In genomic region chr1:187848321-187848720, GRCh38 we compare ENCODE assay signal across 16 cellular contexts.
DNase-seq lines count a peak whose midpoint lies in the region; ATAC-seq and TF ChIP-seq lines count a peak whose summit lies in the region.
"Had no signal": no experiment of that assay in that cellular context is flagged by ENCODE, and none has a peak within 500 bp of the region (broad histone marks: within the 10 kb centered on the region; RNA-seq: fewer than 3 reads in every experiment).

No MANE protein-coding gene starts in this region.

- CTCF ChIA-PET in activated CD8-positive, alpha-beta memory T cell treated with anti-CD3 and anti-CD28 coated beads, Interleukin-2, amount 10 ng/mL, durations not matched to agents 7 days and 5 days (lab: Charles Lee) = no interaction called here

- H3K27ac Mint-ChIP-seq in activated CD8-positive, alpha-beta memory T cell treated with anti-CD3 and anti-CD28 coated beads, Interleukin-2, amount 10 ng/mL, durations not matched to agents 7 days and 5 days = no peak overlapping the region
- no peak overlapping the region for H3K27ac Mint-ChIP-seq in osteocyte (ENCODE audit: unreplicated experiment)
- H3K27ac Mint-ChIP-seq: CD4-positive, alpha-beta memory T cell; HFFc6 had no signal

- H3K4me3 Mint-ChIP-seq in activated CD8-positive, alpha-beta memory T cell treated with anti-CD3 and anti-CD28 coated beads, Interleukin-2, amount 10 ng/mL, durations not matched to agents 7 days and 5 days = no peak overlapping the region
- H3K4me3 Mint-ChIP-seq in osteocyte (ENCODE audit: unreplicated experiment) = no peak overlapping the region
- H3K4me3 Mint-ChIP-seq: CD4-positive, alpha-beta memory T cell; HFFc6 had no signal

- peaks cover 18% of the 10 kb centered on the region for H3K9me3 Mint-ChIP-seq in activated CD8-positive, alpha-beta memory T cell treated with anti-CD3 and anti-CD28 coated beads, Interleukin-2, amount 10 ng/mL, durations not matched to agents 7 days and 5 days (ENCODE audit: low read depth)
- no peaks in the 10 kb centered on the region for H3K9me3 Mint-ChIP-seq in osteocyte (ENCODE audit: unreplicated experiment)

- no peak overlapping the region for H3K4me3 ChIP-seq in fibroblast of pulmonary artery (replicated peaks; ENCODE audit: low read depth, low read length)

- H3K27me3 Mint-ChIP-seq in activated CD8-positive, alpha-beta memory T cell treated with anti-CD3 and anti-CD28 coated beads, Interleukin-2, amount 10 ng/mL, durations not matched to agents 7 days and 5 days = no peaks in the 10 kb centered on the region
- H3K27me3 Mint-ChIP-seq in osteocyte (ENCODE audit: unreplicated experiment) = no peaks in the 10 kb centered on the region
- H3K27me3 Mint-ChIP-seq: CD4-positive, alpha-beta memory T cell had no signal

- TF ChIP-seq CTCF in fibroblast of pulmonary artery (IDR thresholded peaks at IDR 0.05; ENCODE audit: low read length, missing control alignments) = no peak
- TF ChIP-seq CTCF in osteocyte (IDR thresholded peaks at IDR 0.05) = no peak

- H3K4me1 Mint-ChIP-seq in activated CD8-positive, alpha-beta memory T cell treated with anti-CD3 and anti-CD28 coated beads, Interleukin-2, amount 10 ng/mL, durations not matched to agents 7 days and 5 days = no peaks in the 10 kb centered on the region
- peaks cover 4% of the 10 kb centered on the region for H3K4me1 Mint-ChIP-seq in osteocyte (ENCODE audit: unreplicated experiment)
- H3K4me1 Mint-ChIP-seq: CD4-positive, alpha-beta memory T cell had no signal

- no peaks in the 10 kb centered on the region for H3K36me3 Mint-ChIP-seq in activated CD8-positive, alpha-beta memory T cell treated with anti-CD3 and anti-CD28 coated beads, Interleukin-2, amount 10 ng/mL, durations not matched to agents 7 days and 5 days
- no peaks in the 10 kb centered on the region for H3K36me3 Mint-ChIP-seq in osteocyte (ENCODE audit: unreplicated experiment)
- H3K36me3 Mint-ChIP-seq: CD4-positive, alpha-beta memory T cell had no signal

- DNase-seq in OCI-M1 (lab: John Stamatoyannopoulos, UW) (peak; percentile 70), amniotic epithelial cell (ENCODE audit: low read depth) (peak; percentile 59), fibroblast of pulmonary artery (ENCODE audit: low read depth) (peak; percentile 5), pulmonary artery endothelial cell (ENCODE audit: low read depth, low spot score) (peak; percentile 7), NCI-H69 (lab: John Stamatoyannopoulos, UW) (no peak), T-helper 1 cell (no peak), osteocyte (ENCODE audit: extremely low spot score, unreplicated experiment) (no peak)
- no peak for DNase-seq in activated CD8-positive, alpha-beta memory T cell treated with anti-CD3 and anti-CD28 coated beads, Interleukin-2, amount 10 ng/mL, durations not matched to agents 7 days and 5 days
- DNase-seq: BE2C; Caco-2; CD4-positive, alpha-beta memory T cell; DMS53; GF-D8; HCEC 1CT; HFFc6 had no signal

- no peak for ATAC-seq in activated CD8-positive, alpha-beta memory T cell treated with anti-CD3 and anti-CD28 coated beads, Interleukin-2, amount 10 ng/mL, durations not matched to agents 7 days and 5 days
- ATAC-seq: HepG2 had no signal

Comparison
In these comparisons a context has a peak if more than half of its experiments do, and no peak if none do; other contexts are left out.
1. DNase-seq: peak in OCI-M1 (single experiment), amniotic epithelial cell (single experiment), fibroblast of pulmonary artery (single experiment) and pulmonary artery endothelial cell (single experiment); none in activated CD8-positive, alpha-beta memory T cell treated with anti-CD3 and anti-CD28 coated beads, Interleukin-2, amount 10 ng/mL, durations not matched to agents 7 days and 5 days (single experiment), NCI-H69 (single experiment), T-helper 1 cell (0 of 5) and osteocyte (single experiment).